2 cellular contexts compared by ENCODE assay signal in the genomic region with DNA sequence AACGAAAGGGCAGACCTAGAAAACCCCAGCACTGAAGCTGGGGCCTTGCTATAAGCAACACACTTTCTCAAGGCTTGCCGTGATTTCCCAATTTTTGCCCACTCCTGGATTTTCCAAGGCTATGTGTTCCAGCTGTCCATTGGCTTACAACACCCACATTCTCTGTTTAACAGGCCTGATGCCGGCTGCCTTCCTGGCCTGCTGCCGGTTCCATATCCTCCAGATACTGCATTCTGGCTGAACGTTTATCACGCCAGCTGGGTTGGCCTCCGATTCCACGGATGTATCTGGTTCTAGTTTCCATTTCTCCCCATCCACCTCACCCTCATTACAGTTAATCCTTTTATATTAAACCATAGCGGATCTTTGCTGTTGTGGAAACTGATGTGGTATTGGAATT.
TF ChIP-seq lines count a peak whose summit lies in the region.

No MANE protein-coding gene starts in this region.

TF ChIP-seq in IMR-90, 13 proteins besides CTCF, POLR2A, EP300 and RAD21:
- TF ChIP-seq RFX5 (IDR thresholded peaks at IDR 0.05; ENCODE audit: low read depth, low read length), result no peak
- TF ChIP-seq BHLHE40 (IDR thresholded peaks at IDR 0.05; ENCODE audit: low read depth, low read length), result no peak
- TF ChIP-seq CEBPB (IDR thresholded peaks at IDR 0.05; ENCODE audit: low read depth, low read length), result peak; percentile 80

TF ChIP-seq in endothelial cell of umbilical vein, 7 proteins besides CTCF, POLR2A, EP300 and RAD21:
- TF ChIP-seq JUN (IDR thresholded peaks at IDR 0.05; ENCODE audit: borderline replicate concordance, insufficient read depth, insufficient read length, low read depth) (no peak), GATA2 (IDR thresholded peaks at IDR 0.05; ENCODE audit: insufficient read depth, insufficient read length, low read depth, low read length) (no peak), MYC (IDR thresholded peaks at IDR 0.05; ENCODE audit: low read depth, low read length) (no peak), POLR2AphosphoS5 (IDR thresholded peaks at IDR 0.05; ENCODE audit: insufficient read depth, low read depth, low read length) (no peak), EZH2 (IDR thresholded peaks at IDR 0.05; ENCODE audit: borderline replicate concordance, low read depth, low read length, severe bottlenecking) (no peak), FOS (IDR thresholded peaks at IDR 0.05; ENCODE audit: borderline replicate concordance, insufficient read depth, low read length) (no peak)
- TF ChIP-seq, protein P1, sequence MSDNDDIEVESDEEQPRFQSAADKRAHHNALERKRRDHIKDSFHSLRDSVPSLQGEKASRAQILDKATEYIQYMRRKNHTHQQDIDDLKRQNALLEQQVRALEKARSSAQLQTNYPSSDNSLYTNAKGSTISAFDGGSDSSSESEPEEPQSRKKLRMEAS (IDR thresholded peaks at IDR 0.05; ENCODE audit: insufficient read depth, insufficient read length), result no peak
